ENCODE assay signal across 1 cellular context in genomic region chr13:34853161-34853560, GRCh38.
TF ChIP-seq lines count a peak whose summit lies in the region.

No MANE protein-coding gene starts in this region.

TF ChIP-seq in H1, 55 proteins besides CTCF, POLR2A, EP300 and RAD21:
- no peak for TF ChIP-seq CBX5 (IDR thresholded peaks at IDR 0.05; ENCODE audit: low read depth, low read length)
- TF ChIP-seq SP1 (IDR thresholded peaks at IDR 0.05; ENCODE audit: low read depth, low read length) = no peak
- no peak for TF ChIP-seq TBP (IDR thresholded peaks at IDR 0.05; ENCODE audit: low read depth, low read length)
- TF ChIP-seq KDM1A (IDR thresholded peaks at IDR 0.05; ENCODE audit: borderline replicate concordance, low read length) = no peak
- no peak for TF ChIP-seq NANOG (IDR thresholded peaks at IDR 0.05; ENCODE audit: insufficient read depth, low read depth, low read length, poor library complexity, severe bottlenecking)
- TF ChIP-seq, protein P1, sequence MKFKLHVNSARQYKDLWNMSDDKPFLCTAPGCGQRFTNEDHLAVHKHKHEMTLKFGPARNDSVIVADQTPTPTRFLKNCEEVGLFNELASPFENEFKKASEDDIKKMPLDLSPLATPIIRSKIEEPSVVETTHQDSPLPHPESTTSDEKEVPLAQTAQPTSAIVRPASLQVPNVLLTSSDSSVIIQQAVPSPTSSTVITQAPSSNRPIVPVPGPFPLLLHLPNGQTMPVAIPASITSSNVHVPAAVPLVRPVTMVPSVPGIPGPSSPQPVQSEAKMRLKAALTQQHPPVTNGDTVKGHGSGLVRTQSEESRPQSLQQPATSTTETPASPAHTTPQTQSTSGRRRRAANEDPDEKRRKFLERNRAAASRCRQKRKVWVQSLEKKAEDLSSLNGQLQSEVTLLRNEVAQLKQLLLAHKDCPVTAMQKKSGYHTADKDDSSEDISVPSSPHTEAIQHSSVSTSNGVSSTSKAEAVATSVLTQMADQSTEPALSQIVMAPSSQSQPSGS (IDR thresholded peaks at IDR 0.05; ENCODE audit: low read length) = no peak
- no peak for TF ChIP-seq BCL11A (IDR thresholded peaks at IDR 0.05; ENCODE audit: low read depth in 2 of 2, low read length in 2 of 2)
- no peak for TF ChIP-seq RFX5 (IDR thresholded peaks at IDR 0.05; ENCODE audit: borderline replicate concordance, low read depth, low read length)
- TF ChIP-seq ASH2L (IDR thresholded peaks at IDR 0.05; ENCODE audit: low read length) = no peak
- no peak for TF ChIP-seq TAF1 (IDR thresholded peaks at IDR 0.05; ENCODE audit: low read depth, low read length)
- no peak for TF ChIP-seq SUZ12 (IDR thresholded peaks at IDR 0.05; ENCODE audit: low read length)
- TF ChIP-seq TEAD4 (IDR thresholded peaks at IDR 0.05; ENCODE audit: low read depth, low read length) = no peak
- no peak for TF ChIP-seq CREB1 (IDR thresholded peaks at IDR 0.05)
- no peak for TF ChIP-seq JUND (IDR thresholded peaks at IDR 0.05; ENCODE audit: low read length)
- TF ChIP-seq SP4 (IDR thresholded peaks at IDR 0.05; ENCODE audit: low read length) = no peak
- TF ChIP-seq HDAC2 (IDR thresholded peaks at IDR 0.05; ENCODE audit: borderline replicate concordance in 1 of 2, low read depth in 2 of 2, low read length in 2 of 2) = no peak
- TF ChIP-seq CBX8 (IDR thresholded peaks at IDR 0.05; ENCODE audit: borderline replicate concordance, low read depth, low read length) = no peak
TF ChIP-seq in H1: peak in this region for 0.
